ENCODE assay signal across 1 cellular context in genomic region chr15:51475736-51476135, GRCh38.
TF ChIP-seq lines count a peak whose summit lies in the region.

No MANE protein-coding gene starts in this region.

TF ChIP-seq in IMR-90, 13 proteins besides CTCF, POLR2A, EP300 and RAD21 (continued from another document):
- TF ChIP-seq USF2 (IDR thresholded peaks at IDR 0.05; ENCODE audit: low read depth, low read length), result no peak
